ENCODE assay signal across 1 cellular context in genomic region chr17:67993153-67993997, GRCh38.
TF ChIP-seq lines count a peak whose summit lies in the region.

No MANE protein-coding gene starts in this region.

TF ChIP-seq in HepG2, 621 proteins besides CTCF, POLR2A, EP300 and RAD21 (continued from another document and continues in another):
- TF ChIP-seq, protein P1, sequence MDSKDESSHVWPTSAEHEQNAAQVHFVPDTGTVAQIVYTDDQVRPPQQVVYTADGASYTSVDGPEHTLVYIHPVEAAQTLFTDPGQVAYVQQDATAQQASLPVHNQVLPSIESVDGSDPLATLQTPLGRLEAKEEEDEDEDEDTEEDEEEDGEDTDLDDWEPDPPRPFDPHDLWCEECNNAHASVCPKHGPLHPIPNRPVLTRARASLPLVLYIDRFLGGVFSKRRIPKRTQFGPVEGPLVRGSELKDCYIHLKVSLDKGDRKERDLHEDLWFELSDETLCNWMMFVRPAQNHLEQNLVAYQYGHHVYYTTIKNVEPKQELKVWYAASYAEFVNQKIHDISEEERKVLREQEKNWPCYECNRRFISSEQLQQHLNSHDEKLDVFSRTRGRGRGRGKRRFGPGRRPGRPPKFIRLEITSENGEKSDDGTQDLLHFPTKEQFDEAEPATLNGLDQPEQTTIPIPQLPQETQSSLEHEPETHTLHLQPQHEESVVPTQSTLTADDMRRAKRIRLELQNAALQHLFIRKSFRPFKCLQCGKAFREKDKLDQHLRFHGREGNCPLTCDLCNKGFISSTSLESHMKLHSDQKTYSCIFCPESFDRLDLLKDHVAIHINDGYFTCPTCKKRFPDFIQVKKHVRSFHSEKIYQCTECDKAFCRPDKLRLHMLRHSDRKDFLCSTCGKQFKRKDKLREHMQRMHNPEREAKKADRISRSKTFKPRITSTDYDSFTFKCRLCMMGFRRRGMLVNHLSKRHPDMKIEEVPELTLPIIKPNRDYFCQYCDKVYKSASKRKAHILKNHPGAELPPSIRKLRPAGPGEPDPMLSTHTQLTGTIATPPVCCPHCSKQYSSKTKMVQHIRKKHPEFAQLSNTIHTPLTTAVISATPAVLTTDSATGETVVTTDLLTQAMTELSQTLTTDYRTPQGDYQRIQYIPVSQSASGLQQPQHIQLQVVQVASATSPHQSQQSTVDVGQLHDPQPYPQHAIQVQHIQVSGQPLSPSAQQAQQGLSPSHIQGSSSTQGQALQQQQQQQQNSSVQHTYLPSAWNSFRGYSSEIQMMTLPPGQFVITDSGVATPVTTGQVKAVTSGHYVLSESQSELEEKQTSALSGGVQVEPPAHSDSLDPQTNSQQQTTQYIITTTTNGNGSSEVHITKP (CRISPR knock-in tag; IDR thresholded peaks at IDR 0.05; ENCODE audit: low read depth): no peak
- TF ChIP-seq ZNF350 (CRISPR knock-in tag; IDR thresholded peaks at IDR 0.05; ENCODE audit: borderline replicate concordance, low read depth) (no peak), SALL2 (CRISPR knock-in tag; IDR thresholded peaks at IDR 0.05) (no peak; the same call in none of the 2 replicates), TBX3 (IDR thresholded peaks at IDR 0.05; ENCODE audit: borderline replicate concordance) (no peak), POGK (CRISPR knock-in tag; conservative IDR thresholded peaks at IDR 0.05) (peak; percentile 87), SIN3B (IDR thresholded peaks at IDR 0.05; ENCODE audit: low read length) (no peak), ELF3 (CRISPR knock-in tag; IDR thresholded peaks at IDR 0.05) (0 out of 2 replicates have a peak, but pooled peaks have one; percentile 3), SOX13 (IDR thresholded peaks at IDR 0.05) (no peak), SOX13 (CRISPR knock-in tag; conservative IDR thresholded peaks at IDR 0.05 in 1 of 2, IDR thresholded peaks at IDR 0.05 in 1 of 2) (no peak), ZNF614 (CRISPR knock-in tag; IDR thresholded peaks at IDR 0.05; ENCODE audit: borderline replicate concordance) (no peak), SMAD9 (CRISPR knock-in tag; IDR thresholded peaks at IDR 0.05) (no peak), DNMT1 (CRISPR knock-in tag; IDR thresholded peaks at IDR 0.05) (peak; percentile 30; the same call in 1 of the 2 replicates), GABPB1 (CRISPR knock-in tag; IDR thresholded peaks at IDR 0.05) (peak; percentile 64), PRPF4 (IDR thresholded peaks at IDR 0.05; ENCODE audit: low read depth, low read length, poor library complexity, severe bottlenecking) (no peak), TIGD3 (CRISPR knock-in tag; IDR thresholded peaks at IDR 0.05; ENCODE audit: borderline replicate concordance) (no peak), ZNF451 (CRISPR knock-in tag; IDR thresholded peaks at IDR 0.05) (peak; percentile 63; the same call in 1 of the 2 replicates), ZC3H4 (CRISPR knock-in tag; IDR thresholded peaks at IDR 0.05; ENCODE audit: borderline replicate concordance) (no peak), MAZ (IDR thresholded peaks at IDR 0.05; ENCODE audit: borderline replicate concordance, low read depth, low read length) (no peak; the same call in 1 of the 2 replicates), MAZ (CRISPR knock-in tag; IDR thresholded peaks at IDR 0.05; ENCODE audit: low read depth) (peak; percentile 50; the same call in 1 of the 2 replicates), MZF1 (CRISPR knock-in tag; IDR thresholded peaks at IDR 0.05; ENCODE audit: borderline replicate concordance) (no peak), ZNF749 (CRISPR knock-in tag; IDR thresholded peaks at IDR 0.05; ENCODE audit: borderline replicate concordance) (peak; percentile 74; the same call in 1 of the 2 replicates), ZNF234 (CRISPR knock-in tag; conservative IDR thresholded peaks at IDR 0.05) (no peak), IRX3 (CRISPR knock-in tag; IDR thresholded peaks at IDR 0.05; ENCODE audit: borderline replicate concordance, low read depth) (0 out of 2 replicates have a peak, but pooled peaks have one; percentile 30), KMT2B (CRISPR knock-in tag; IDR thresholded peaks at IDR 0.05) (peak; percentile 36; the same call in 1 of the 2 replicates), NFYB (CRISPR knock-in tag; IDR thresholded peaks at IDR 0.05) (no peak), ZMYM4 (CRISPR knock-in tag; IDR thresholded peaks at IDR 0.05) (peak; percentile 27; the same call in 1 of the 2 replicates), DNMT3B (CRISPR knock-in tag; conservative IDR thresholded peaks at IDR 0.05) (no peak), ZNF678 (CRISPR knock-in tag; IDR thresholded peaks at IDR 0.05) (no peak), ZNF784 (CRISPR knock-in tag; IDR thresholded peaks at IDR 0.05; ENCODE audit: borderline replicate concordance) (0 out of 2 replicates have a peak, but pooled peaks have one; percentile 42), ZNF17 (CRISPR knock-in tag; IDR thresholded peaks at IDR 0.05) (no peak), SIX1 (CRISPR knock-in tag; IDR thresholded peaks at IDR 0.05; ENCODE audit: borderline replicate concordance) (0 out of 2 replicates have a peak, but pooled peaks have one; percentile 20), ZSCAN21 (CRISPR knock-in tag; IDR thresholded peaks at IDR 0.05; ENCODE audit: borderline replicate concordance) (peak; percentile 31; the same call in 1 of the 2 replicates), SMC3 (IDR thresholded peaks at IDR 0.05; ENCODE audit: low read length) (no peak), MED13 (CRISPR knock-in tag; IDR thresholded peaks at IDR 0.05) (0 out of 2 replicates have a peak, but pooled peaks have one; percentile 12), PHF5A (CRISPR knock-in tag; IDR thresholded peaks at IDR 0.05; ENCODE audit: low read depth, unreplicated experiment) (peak; percentile 20)
- TF ChIP-seq, protein P2, sequence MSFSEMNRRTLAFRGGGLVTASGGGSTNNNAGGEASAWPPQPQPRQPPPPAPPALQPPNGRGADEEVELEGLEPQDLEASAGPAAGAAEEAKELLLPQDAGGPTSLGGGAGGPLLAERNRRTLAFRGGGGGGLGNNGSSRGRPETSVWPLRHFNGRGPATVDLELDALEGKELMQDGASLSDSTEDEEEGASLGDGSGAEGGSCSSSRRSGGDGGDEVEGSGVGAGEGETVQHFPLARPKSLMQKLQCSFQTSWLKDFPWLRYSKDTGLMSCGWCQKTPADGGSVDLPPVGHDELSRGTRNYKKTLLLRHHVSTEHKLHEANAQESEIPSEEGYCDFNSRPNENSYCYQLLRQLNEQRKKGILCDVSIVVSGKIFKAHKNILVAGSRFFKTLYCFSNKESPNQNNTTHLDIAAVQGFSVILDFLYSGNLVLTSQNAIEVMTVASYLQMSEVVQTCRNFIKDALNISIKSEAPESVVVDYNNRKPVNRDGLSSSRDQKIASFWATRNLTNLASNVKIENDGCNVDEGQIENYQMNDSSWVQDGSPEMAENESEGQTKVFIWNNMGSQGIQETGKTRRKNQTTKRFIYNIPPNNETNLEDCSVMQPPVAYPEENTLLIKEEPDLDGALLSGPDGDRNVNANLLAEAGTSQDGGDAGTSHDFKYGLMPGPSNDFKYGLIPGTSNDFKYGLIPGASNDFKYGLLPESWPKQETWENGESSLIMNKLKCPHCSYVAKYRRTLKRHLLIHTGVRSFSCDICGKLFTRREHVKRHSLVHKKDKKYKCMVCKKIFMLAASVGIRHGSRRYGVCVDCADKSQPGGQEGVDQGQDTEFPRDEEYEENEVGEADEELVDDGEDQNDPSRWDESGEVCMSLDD (CRISPR knock-in tag; IDR thresholded peaks at IDR 0.05; ENCODE audit: borderline replicate concordance): no peak
- TF ChIP-seq, protein P3, sequence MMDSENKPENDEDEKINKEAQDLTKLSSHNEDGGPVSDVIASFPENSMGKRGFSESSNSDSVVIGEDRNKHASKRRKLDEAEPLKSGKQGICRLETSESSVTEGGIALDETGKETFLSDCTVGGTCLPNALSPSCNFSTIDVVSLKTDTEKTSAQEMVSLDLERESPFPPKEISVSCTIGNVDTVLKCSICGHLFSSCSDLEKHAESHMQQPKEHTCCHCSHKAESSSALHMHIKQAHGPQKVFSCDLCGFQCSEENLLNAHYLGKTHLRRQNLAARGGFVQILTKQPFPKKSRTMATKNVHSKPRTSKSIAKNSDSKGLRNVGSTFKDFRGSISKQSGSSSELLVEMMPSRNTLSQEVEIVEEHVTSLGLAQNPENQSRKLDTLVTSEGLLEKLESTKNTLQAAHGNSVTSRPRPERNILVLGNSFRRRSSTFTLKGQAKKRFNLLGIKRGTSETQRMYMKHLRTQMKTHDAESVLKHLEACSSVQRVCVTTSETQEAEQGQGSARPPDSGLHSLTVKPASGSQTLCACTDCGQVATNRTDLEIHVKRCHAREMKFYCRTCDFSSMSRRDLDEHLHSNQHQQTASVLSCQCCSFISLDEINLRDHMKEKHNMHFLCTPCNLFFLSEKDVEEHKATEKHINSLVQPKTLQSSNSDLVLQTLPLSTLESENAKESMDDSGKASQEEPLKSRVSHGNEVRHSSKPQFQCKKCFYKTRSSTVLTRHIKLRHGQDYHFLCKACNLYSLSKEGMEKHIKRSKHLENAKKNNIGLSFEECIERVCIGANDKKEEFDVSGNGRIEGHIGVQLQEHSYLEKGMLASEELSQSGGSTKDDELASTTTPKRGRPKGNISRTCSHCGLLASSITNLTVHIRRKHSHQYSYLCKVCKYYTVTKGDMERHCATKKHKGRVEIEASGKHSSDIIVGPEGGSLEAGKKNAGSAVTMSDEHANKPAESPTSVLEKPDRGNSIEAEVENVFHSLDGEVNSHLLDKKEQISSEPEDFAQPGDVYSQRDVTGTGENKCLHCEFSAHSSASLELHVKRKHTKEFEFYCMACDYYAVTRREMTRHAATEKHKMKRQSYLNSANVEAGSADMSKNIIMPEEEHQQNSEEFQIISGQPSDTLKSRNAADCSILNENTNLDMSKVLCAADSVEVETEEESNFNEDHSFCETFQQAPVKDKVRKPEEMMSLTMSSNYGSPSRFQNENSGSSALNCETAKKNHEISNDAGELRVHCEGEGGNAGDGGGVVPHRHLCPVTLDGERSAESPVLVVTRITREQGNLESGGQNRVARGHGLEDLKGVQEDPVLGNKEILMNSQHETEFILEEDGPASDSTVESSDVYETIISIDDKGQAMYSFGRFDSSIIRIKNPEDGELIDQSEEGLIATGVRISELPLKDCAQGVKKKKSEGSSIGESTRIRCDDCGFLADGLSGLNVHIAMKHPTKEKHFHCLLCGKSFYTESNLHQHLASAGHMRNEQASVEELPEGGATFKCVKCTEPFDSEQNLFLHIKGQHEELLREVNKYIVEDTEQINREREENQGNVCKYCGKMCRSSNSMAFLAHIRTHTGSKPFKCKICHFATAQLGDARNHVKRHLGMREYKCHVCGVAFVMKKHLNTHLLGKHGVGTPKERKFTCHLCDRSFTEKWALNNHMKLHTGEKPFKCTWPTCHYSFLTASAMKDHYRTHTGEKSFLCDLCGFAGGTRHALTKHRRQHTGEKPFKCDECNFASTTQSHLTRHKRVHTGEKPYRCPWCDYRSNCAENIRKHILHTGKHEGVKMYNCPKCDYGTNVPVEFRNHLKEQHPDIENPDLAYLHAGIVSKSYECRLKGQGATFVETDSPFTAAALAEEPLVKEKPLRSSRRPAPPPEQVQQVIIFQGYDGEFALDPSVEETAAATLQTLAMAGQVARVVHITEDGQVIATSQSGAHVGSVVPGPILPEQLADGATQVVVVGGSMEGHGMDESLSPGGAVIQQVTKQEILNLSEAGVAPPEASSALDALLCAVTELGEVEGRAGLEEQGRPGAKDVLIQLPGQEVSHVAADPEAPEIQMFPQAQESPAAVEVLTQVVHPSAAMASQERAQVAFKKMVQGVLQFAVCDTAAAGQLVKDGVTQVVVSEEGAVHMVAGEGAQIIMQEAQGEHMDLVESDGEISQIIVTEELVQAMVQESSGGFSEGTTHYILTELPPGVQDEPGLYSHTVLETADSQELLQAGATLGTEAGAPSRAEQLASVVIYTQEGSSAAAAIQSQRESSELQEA (CRISPR knock-in tag; IDR thresholded peaks at IDR 0.05; ENCODE audit: not compliant biosample characterization): no peak
